ENCODE assay signal across 9 cellular contexts in genomic region chr3:64266065-64266874, GRCh38. TPM values are rescaled to one million over a fixed set of nuclear protein-coding genes. Genes with fewer than 3 reads are reported as not detected.
A peak's percentile ranks its signal among the peaks of the same experiment; 100 is the strongest.
DNase-seq lines count a peak whose midpoint lies in the region; ATAC-seq and TF ChIP-seq lines count a peak whose summit lies in the region.
"Had no signal": no experiment of that assay in that cellular context is flagged by ENCODE, and none has a peak within 500 bp of the region (broad histone marks: within the 10 kb centered on the region; RNA-seq: fewer than 3 reads in every experiment).

No MANE protein-coding gene starts in this region.

- 14 to 20% (median 16%) methylated on average over 7 of the region's 7 CpGs for WGBS in adrenal gland, 4 donors
- WGBS in heart left ventricle, 4 donors, result 34 to 42% (median 38%) methylated on average over 7 of the region's 7 CpGs

- peak; percentile 6 for DNase-seq in G401 (ENCODE audit: low spot score)
- peak in 6 of 7 donors; percentile 18 to 56 (median 38) for DNase-seq in adrenal gland
- peak in 1 of 5 donors; percentile 10 for DNase-seq in heart left ventricle
- DNase-seq in renal cortical epithelial cell (ENCODE audit: low read depth), result peak; percentile 97
- DNase-seq in activated CD8-positive, alpha-beta memory T cell treated with anti-CD3 and anti-CD28 coated beads, Interleukin-2, amount 50 U/mL, for 48 hours, result no peak
- DNase-seq in activated CD8-positive, alpha-beta memory T cell treated with anti-CD3 and anti-CD28 coated beads for 24 hours, result no peak

- ATAC-seq in heart left ventricle (peak; percentile 27 to 69 (median 51)), HG03469 (IDR thresholded peaks at IDR 0.05; ENCODE audit: unreplicated experiment) (no peak), GM18867 (IDR thresholded peaks at IDR 0.05; ENCODE audit: unreplicated experiment) (no peak)

- H3K27me3 ChIP-seq in adrenal gland (no peaks in the 10 kb centered on the region), heart left ventricle (no peaks in the 10 kb centered on the region)

- in situ Hi-C loops in G401 (cut with HindIII; ENCODE audit: low sequenced_read_pairs), result no loop called here

- TF ChIP-seq CTCF in adrenal gland (IDR thresholded peaks at IDR 0.05) (no peak), heart left ventricle (IDR thresholded peaks at IDR 0.05) (no peak)

- peak overlapping the region in 1 of 4 donors; percentile 76 for H3K4me3 ChIP-seq in adrenal gland
- peak overlapping the region; percentile 60 to 86 (median 75) for H3K4me3 ChIP-seq in heart left ventricle

- H3K4me1 ChIP-seq in adrenal gland (replicated peaks in 1 of 2), result peaks cover 10 to 23% of the 10 kb centered on the region in 2 donors
- peaks cover 0 to 49% (median 22%) of the 10 kb centered on the region in 12 donors for H3K4me1 ChIP-seq in heart left ventricle

- intact Hi-C loops in adrenal gland (cut with DNase I) (no loop called here), heart left ventricle (cut with DNase I) (loop anchor here in 7 of 10 donors (5.0 to 10.0 kb wide), 10 partner anchors 39 to 241 kb away; partner anchors contain the start of genes PRICKLE2 (in 1 of the 7) and PSMD6 (in 1 of the 7))

- no peak for TF ChIP-seq POLR2A in adrenal gland (IDR thresholded peaks at IDR 0.05)
- no peak for TF ChIP-seq POLR2A in heart left ventricle (IDR thresholded peaks at IDR 0.05)

- H3K36me3 ChIP-seq in adrenal gland (replicated peaks in 1 of 2) (no peaks in the 10 kb centered on the region), heart left ventricle (no peaks in the 10 kb centered on the region)

- H3K9me3 ChIP-seq in adrenal gland (replicated peaks in 1 of 3) (no peaks in the 10 kb centered on the region), heart left ventricle (peaks cover 0 to 5% (median 0%) of the 10 kb centered on the region in 12 donors)

- peak overlapping the region in 3 of 5 donors; percentile 28 to 89 (median 76) for H3K27ac ChIP-seq in adrenal gland
- H3K27ac ChIP-seq in heart left ventricle, result peak overlapping the region; percentile 76 to 92 (median 88)
- H3K27ac ChIP-seq: HL-60 had no signal

RNA-seq across cellular contexts. Expression of gene PRICKLE2, which starts 41.0 kb away (rescaled TPM):
- total RNA-seq in G401 (2014; rRNA removed; shearing (Covaris generic)), result 0.25 and 0.31 TPM in 2 replicates
- 10 to 100 TPM in 2 of 8 donors, 1 to 10 TPM in 6; 5.4 to 14.4 (median 9.1) TPM for total RNA-seq in adrenal gland
- 1 to 10 TPM; 1.3 to 2.6 (median 2.2) TPM for polyA plus RNA-seq in adrenal gland
- 10 to 100 TPM in 3 of 9 donors, 1 to 10 TPM in 6; 4.3 to 15.2 (median 7.8) TPM for total RNA-seq in heart left ventricle
- 1 to 10 TPM; 1.5 to 3.9 TPM for polyA plus RNA-seq in heart left ventricle
- 27.1 and 56.1 TPM in 2 replicates for total RNA-seq in renal cortical epithelial cell

Comparison
In these comparisons a context has a peak if more than half of its experiments do, and no peak if none do; other contexts are left out.
1. DNase-seq: peak in G401 (single experiment), adrenal gland (6 of 7) and renal cortical epithelial cell (single experiment); none in activated CD8-positive, alpha-beta memory T cell treated with anti-CD3 and anti-CD28 coated beads, Interleukin-2, amount 50 U/mL, for 48 hours (single experiment) and activated CD8-positive, alpha-beta memory T cell treated with anti-CD3 and anti-CD28 coated beads for 24 hours (single experiment).
2. ATAC-seq: peak in heart left ventricle (4 of 4); none in HG03469 (single experiment) and GM18867 (single experiment).
3. intact Hi-C loops: an anchor here in heart left ventricle (5.0 to 10.0 kb wide); none called in adrenal gland.